ENCODE assay signal across 20 cellular contexts in the genomic region with DNA sequence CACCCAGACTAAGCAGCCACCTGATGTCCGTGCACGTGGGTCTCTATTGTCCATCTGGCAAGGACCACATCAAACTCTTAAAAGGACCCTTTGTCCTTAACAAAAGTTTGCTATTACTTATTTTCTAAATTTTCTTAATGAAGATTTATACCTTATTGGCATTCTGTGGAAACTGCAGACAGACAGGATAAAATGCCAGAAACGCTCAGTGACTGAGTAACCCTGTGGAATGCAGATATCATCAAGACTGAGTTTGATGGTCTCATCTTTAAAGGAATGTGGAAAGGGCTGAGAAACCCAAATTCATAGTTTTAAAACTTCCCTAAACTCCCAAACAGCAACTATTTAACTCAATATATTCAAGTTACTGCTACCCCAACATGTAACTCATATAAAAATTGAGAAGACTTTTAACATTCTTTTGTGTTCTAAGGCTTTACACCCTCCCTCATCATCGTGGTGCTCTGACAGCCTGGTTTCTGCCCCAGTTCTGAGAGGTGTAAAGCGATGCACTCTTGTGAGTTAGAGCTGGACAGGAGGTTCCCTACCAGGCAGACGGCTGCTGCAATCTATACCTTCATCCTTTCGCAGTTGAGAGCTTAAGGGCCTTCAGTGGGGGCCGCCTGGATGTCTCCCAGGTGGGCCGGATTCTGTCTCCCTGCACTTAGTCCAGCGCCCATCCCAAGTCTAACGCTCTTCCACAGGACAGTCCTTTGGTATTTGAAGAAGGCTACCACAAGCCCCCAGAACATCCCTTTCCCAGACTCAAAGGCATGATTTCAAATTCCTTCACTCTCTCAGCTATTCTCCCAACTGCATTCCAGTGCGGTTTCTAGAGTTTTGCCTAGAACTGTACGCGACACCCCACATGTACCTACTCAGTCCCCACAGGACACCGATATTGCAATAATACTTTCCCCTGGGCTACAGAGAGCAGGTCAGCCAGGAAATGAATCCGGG.
DNase-seq lines count a peak whose midpoint lies in the region; ATAC-seq and TF ChIP-seq lines count a peak whose summit lies in the region.
"Had no signal": no experiment of that assay in that cellular context is flagged by ENCODE, and none has a peak within 500 bp of the region (broad histone marks: within the 10 kb centered on the region; RNA-seq: fewer than 3 reads in every experiment).

No MANE protein-coding gene starts in this region.

- ATAC-seq in GM21786 (IDR thresholded peaks at IDR 0.05; ENCODE audit: unreplicated experiment) = no peak
- ATAC-seq in CD4-positive, alpha-beta T cell (ENCODE audit: poor library complexity) = no peak
- ATAC-seq: activated T-cell treated with anti-CD3 and anti-CD28 coated beads, Interleukin-2, amount 50 U/mL, for 72 hours; right lobe of liver; Right ventricle myocardium inferior had no signal

- H3K4me1 Mint-ChIP-seq in chondrocyte (ENCODE audit: low read depth) = peaks cover 77% of the 10 kb centered on the region
- peaks cover 23% of the 10 kb centered on the region for H3K4me1 Mint-ChIP-seq in CD4-positive, alpha-beta T cell (ENCODE audit: low read depth)

- CTCF ChIA-PET in CD4-positive, alpha-beta T cell (lab: Charles Lee) = no interaction called here

- peaks cover 3% of the 10 kb centered on the region for H3K9me3 Mint-ChIP-seq in chondrocyte (ENCODE audit: low read depth)
- no peaks in the 10 kb centered on the region for H3K9me3 Mint-ChIP-seq in CD4-positive, alpha-beta T cell
- H3K9me3 Mint-ChIP-seq: activated T-cell treated with anti-CD3 and anti-CD28 coated beads, Interleukin-2, amount 50 U/mL, for 72 hours had no signal

- H3K27me3 Mint-ChIP-seq in chondrocyte (ENCODE audit: low read depth) = no peaks in the 10 kb centered on the region
- no peaks in the 10 kb centered on the region for H3K27me3 Mint-ChIP-seq in CD4-positive, alpha-beta T cell

- DNase-seq in AG08396 (ENCODE audit: low spot score) (peak; percentile 75), LHCN-M2 (ENCODE audit: low read depth) (peak; percentile 72), chondrocyte (ENCODE audit: low spot score) (no peak), myocyte (ENCODE audit: low read depth) (peak; percentile 62), stomach (no peak), globus pallidus (ENCODE audit: low spot score) (no peak)
- DNase-seq in CD4-positive, alpha-beta T cell = no peak
- DNase-seq: activated CD4-positive, alpha-beta T cell treated with anti-CD3 and anti-CD28 coated beads, Interleukin-2, amount 50 U/mL, for 1 hour; activated T-cell treated with anti-CD3 and anti-CD28 coated beads, Interleukin-2, amount 50 U/mL, for 72 hours; amygdala; BE2C; DMS 273 treated with DMSO at 0.1 percent for 48 hours; NCI-H2081 treated with DMSO at 0.1 percent for 48 hours; NCI-H82; right lobe of liver; stimulated activated naive CD4-positive, alpha-beta T cell; T-helper 9 cell had no signal

- no peak for TF ChIP-seq EP300 in stomach (IDR thresholded peaks at IDR 0.05)

- H3K4me1 ChIP-seq in stomach = peaks cover 0 to 18% (median 9%) of the 10 kb centered on the region in 4 donors
- H3K4me1 ChIP-seq: right lobe of liver had no signal

- no peak overlapping the region for H3K4me3 ChIP-seq in stomach
- H3K4me3 ChIP-seq: lung, right lobe of liver had no signal

- POLR2A ChIA-PET in CD4-positive, alpha-beta T cell (lab: Charles Lee) = interaction anchor here (0.7 kb wide), 1 partner anchor 9 kb away, joined by 3 read pairs; no protein-coding TSS in a partner anchor

- peaks cover 0 to 21% (median 20%) of the 10 kb centered on the region in 4 donors for H3K36me3 ChIP-seq in stomach
- H3K36me3 ChIP-seq: BE2C, right lobe of liver had no signal

- WGBS in stomach, 5 donors = 88 to 93% (median 89%) methylated on average over 16 of the region's 16 CpGs

- peak overlapping the region; percentile 29 for H3K4me3 Mint-ChIP-seq in chondrocyte (ENCODE audit: unreplicated experiment)
- no peak overlapping the region for H3K4me3 Mint-ChIP-seq in CD4-positive, alpha-beta T cell
- H3K4me3 Mint-ChIP-seq: activated T-cell treated with anti-CD3 and anti-CD28 coated beads, Interleukin-2, amount 50 U/mL, for 72 hours had no signal

- H3K9me3 ChIP-seq in CD4-positive, alpha-beta T cell (ENCODE audit: control insufficient read depth, low read length) = no peaks in the 10 kb centered on the region
- no peaks in the 10 kb centered on the region for H3K9me3 ChIP-seq in stomach
- H3K9me3 ChIP-seq: BE2C, right lobe of liver had no signal

- intact Hi-C loops in CD4-positive, alpha-beta T cell (cut with DNase I, micrococcal nuclease) = no loop called here
- intact Hi-C loops in stomach (cut with DNase I; ENCODE audit: low total_unique reads) = no loop called here

- no peak overlapping the region for H3K27ac ChIP-seq in CD4-positive, alpha-beta T cell (ENCODE audit: low read depth, low read length)
- no peak overlapping the region for H3K27ac ChIP-seq in stomach
- H3K27ac ChIP-seq: right lobe of liver had no signal

- no peaks in the 10 kb centered on the region for H3K27me3 ChIP-seq in CD4-positive, alpha-beta T cell (ENCODE audit: control insufficient read depth, insufficient read depth, low read length)
- no peaks in the 10 kb centered on the region for H3K27me3 ChIP-seq in stomach
- H3K27me3 ChIP-seq: BE2C, right lobe of liver had no signal

- peak overlapping the region; percentile 94 for H3K27ac Mint-ChIP-seq in chondrocyte (ENCODE audit: unreplicated experiment)
- H3K27ac Mint-ChIP-seq in CD4-positive, alpha-beta T cell = no peak overlapping the region
- H3K27ac Mint-ChIP-seq: activated T-cell treated with anti-CD3 and anti-CD28 coated beads, Interleukin-2, amount 50 U/mL, for 72 hours had no signal

- no peak for TF ChIP-seq POLR2A in stomach (IDR thresholded peaks at IDR 0.05)

- no peak for TF ChIP-seq CTCF in chondrocyte (IDR thresholded peaks at IDR 0.05)
- no peak for TF ChIP-seq CTCF in CD4-positive, alpha-beta T cell (IDR thresholded peaks at IDR 0.05)
- no peak for TF ChIP-seq CTCF in stomach (IDR thresholded peaks at IDR 0.05)

- peaks cover 7% of the 10 kb centered on the region for H3K36me3 Mint-ChIP-seq in chondrocyte (ENCODE audit: low read depth)
- H3K36me3 Mint-ChIP-seq in CD4-positive, alpha-beta T cell (ENCODE audit: low read depth) = peaks cover 22% of the 10 kb centered on the region

Comparison
In these comparisons a context has a peak if more than half of its experiments do, and no peak if none do; other contexts are left out.
1. DNase-seq: peak in AG08396 (single experiment), LHCN-M2 (single experiment) and myocyte (single experiment); none in chondrocyte (single experiment), CD4-positive, alpha-beta T cell (0 of 10), stomach (single experiment) and globus pallidus (single experiment).